Comparison of ENCODE assay signal across 10 cellular contexts in genomic region chr2:241268716-241269445, GRCh38. TPM values are rescaled to one million over a fixed set of nuclear protein-coding genes. Genes with fewer than 3 reads are reported as not detected.
DNase-seq lines count a peak whose midpoint lies in the region; ATAC-seq, FAIRE-seq and TF ChIP-seq lines count a peak whose summit lies in the region.
"Had no signal": no experiment of that assay in that cellular context is flagged by ENCODE, and none has a peak within 500 bp of the region (broad histone marks: within the 10 kb centered on the region; RNA-seq: fewer than 3 reads in every experiment).

No MANE protein-coding gene starts in this region.

- FAIRE-seq in HTR-8/SVneo (lab: Jason Lieb, UNC): no peak

- peaks cover 0 to 52% of the 10 kb centered on the region in 2 donors for H3K36me3 ChIP-seq in gastroesophageal sphincter

- no peak for TF ChIP-seq POLR2A in gastroesophageal sphincter (IDR thresholded peaks at IDR 0.05)

- H3K27ac Mint-ChIP-seq in central memory CD8-positive, alpha-beta T cell (ENCODE audit: low read depth): peak overlapping the region; percentile 74
- H3K27ac Mint-ChIP-seq in progenitor cell of endocrine pancreas: no peak overlapping the region

- TF ChIP-seq CTCF in gastroesophageal sphincter (IDR thresholded peaks at IDR 0.05): no peak
- no peak for TF ChIP-seq CTCF in progenitor cell of endocrine pancreas (IDR thresholded peaks at IDR 0.05; ENCODE audit: unreplicated experiment)

- WGBS in gastroesophageal sphincter (ENCODE audit: low coverage in 1 of 2), 2 donors: 78 to 86% methylated on average over 7 to 12 of the region's 14 CpGs

- H3K27ac ChIP-seq in gastroesophageal sphincter: no peak overlapping the region
- H3K27ac ChIP-seq: ascending aorta had no signal

- no peak for ATAC-seq in central memory CD8-positive, alpha-beta T cell (replicated peaks; ENCODE audit: extremely low read depth, poor library complexity, severe bottlenecking)
- no peak for ATAC-seq in gastroesophageal sphincter

- peaks cover 38% of the 10 kb centered on the region for H3K4me1 Mint-ChIP-seq in central memory CD8-positive, alpha-beta T cell
- peaks cover 24% of the 10 kb centered on the region for H3K4me1 Mint-ChIP-seq in progenitor cell of endocrine pancreas (ENCODE audit: low read depth)

- H3K4me1 ChIP-seq in gastroesophageal sphincter: peaks cover 0 to 57% (median 25%) of the 10 kb centered on the region in 3 donors

- H3K4me3 Mint-ChIP-seq in central memory CD8-positive, alpha-beta T cell: no peak overlapping the region
- no peak overlapping the region for H3K4me3 Mint-ChIP-seq in progenitor cell of endocrine pancreas (ENCODE audit: low read depth)

- H3K36me3 Mint-ChIP-seq in central memory CD8-positive, alpha-beta T cell (ENCODE audit: insufficient read depth): peaks cover 14% of the 10 kb centered on the region
- peaks cover 6% of the 10 kb centered on the region for H3K36me3 Mint-ChIP-seq in progenitor cell of endocrine pancreas (ENCODE audit: insufficient read depth)

- no peaks in the 10 kb centered on the region for H3K9me3 ChIP-seq in gastroesophageal sphincter
- H3K9me3 ChIP-seq: ascending aorta had no signal

- DNase-seq in COLO829 (ENCODE audit: low spot score): peak; percentile 67
- peak; percentile 49 for DNase-seq in HTR-8/SVneo (ENCODE audit: insufficient read length, low spot score)
- DNase-seq in central memory CD8-positive, alpha-beta T cell (ENCODE audit: low spot score in 2 of 2): no peak
- peak; percentile 47 for DNase-seq in myocyte (ENCODE audit: low read depth)
- DNase-seq in progenitor cell of endocrine pancreas (ENCODE audit: low spot score, unreplicated experiment): no peak
- DNase-seq in NCI-H128 (lab: John Stamatoyannopoulos, UW; ENCODE audit: unreplicated experiment): no peak
- DNase-seq in activated T-cell treated with anti-CD3 and anti-CD28 coated beads, Interleukin-2, amount 50 U/mL, for 48 hours: no peak
- DNase-seq: MM.1S had no signal

- H3K9me3 Mint-ChIP-seq in central memory CD8-positive, alpha-beta T cell: no peaks in the 10 kb centered on the region
- H3K9me3 Mint-ChIP-seq in progenitor cell of endocrine pancreas (ENCODE audit: low read depth): no peaks in the 10 kb centered on the region

- no peak overlapping the region for H3K4me3 ChIP-seq in gastroesophageal sphincter

- TF ChIP-seq EP300 in gastroesophageal sphincter (IDR thresholded peaks at IDR 0.05): no peak

- H3K27me3 ChIP-seq in gastroesophageal sphincter: no peaks in the 10 kb centered on the region
- H3K27me3 ChIP-seq: ascending aorta had no signal

- H3K27me3 Mint-ChIP-seq in central memory CD8-positive, alpha-beta T cell: no peaks in the 10 kb centered on the region
- no peaks in the 10 kb centered on the region for H3K27me3 Mint-ChIP-seq in progenitor cell of endocrine pancreas

RNA-seq across cellular contexts. Expression of gene HDLBP, which starts 46.6 kb away (rescaled TPM):
- total RNA-seq in myocyte (541 and 661 TPM in 2 replicates), gastroesophageal sphincter (100 to 1,000 TPM; 279 to 367 (median 295) TPM), progenitor cell of endocrine pancreas (388 and 399 TPM in 2 replicates)
- 668 TPM for polyA plus RNA-seq in myocyte (2012)

RNA-seq across cellular contexts. Expression of gene SEPTIN2, which starts 46.8 kb away (rescaled TPM):
- total RNA-seq in myocyte (282 and 292 TPM in 2 replicates), gastroesophageal sphincter (100 to 1,000 TPM; 317 to 360 (median 330) TPM), progenitor cell of endocrine pancreas (445 and 460 TPM in 2 replicates)
- 262 TPM for polyA plus RNA-seq in myocyte (2012)

Comparison
In these comparisons a context has a peak if more than half of its experiments do, and no peak if none do; other contexts are left out.
1. DNase-seq: peak in COLO829 (single experiment), HTR-8/SVneo (single experiment) and myocyte (single experiment); none in central memory CD8-positive, alpha-beta T cell (0 of 2), progenitor cell of endocrine pancreas (single experiment), NCI-H128 (single experiment) and activated T-cell treated with anti-CD3 and anti-CD28 coated beads, Interleukin-2, amount 50 U/mL, for 48 hours (0 of 2).